Comparison of ENCODE assay signal across 23 cellular contexts in the genomic region with DNA sequence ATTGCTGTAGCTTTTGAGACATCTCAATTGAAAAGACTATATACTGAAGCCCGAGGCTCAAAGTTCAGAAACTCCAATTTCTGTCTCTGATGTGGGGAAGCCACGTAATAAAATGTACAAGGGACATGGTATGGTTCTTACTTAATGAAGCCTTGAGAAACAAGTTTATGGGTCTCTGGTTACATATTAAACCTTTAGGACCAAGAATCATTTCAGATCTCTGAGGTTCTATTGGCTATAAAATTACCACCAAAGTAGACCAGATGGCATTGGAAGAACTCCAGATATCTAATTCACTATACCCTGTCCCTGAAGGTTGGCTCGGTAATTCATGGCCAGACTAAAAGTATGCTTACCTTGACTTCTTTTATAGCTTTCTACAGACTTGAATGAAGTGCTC. TPM values are rescaled to one million over a fixed set of nuclear protein-coding genes. Genes with fewer than 3 reads are reported as not detected.
DNase-seq lines count a peak whose midpoint lies in the region; ATAC-seq, FAIRE-seq and TF ChIP-seq lines count a peak whose summit lies in the region.
"Had no signal": no experiment of that assay in that cellular context is flagged by ENCODE, and none has a peak within 500 bp of the region (broad histone marks: within the 10 kb centered on the region; RNA-seq: fewer than 3 reads in every experiment).

No MANE protein-coding gene starts in this region.

- no peak overlapping the region for H3K4me3 ChIP-seq in astrocyte (ENCODE audit: insufficient read depth, low read depth, low read length)
- H3K4me3 ChIP-seq in mucosa of descending colon: no peak overlapping the region
- H3K4me3 ChIP-seq in left ventricle myocardium inferior: no peak overlapping the region
- no peak overlapping the region for H3K4me3 ChIP-seq in lower lobe of right lung
- H3K4me3 ChIP-seq in mesenchymal stem cell (ENCODE audit: insufficient read depth in 1 of 2, low read depth in 1 of 2, low read length in 2 of 2): no peak overlapping the region
- H3K4me3 ChIP-seq: MG63 had no signal

- ATAC-seq in activated naive CD8-positive, alpha-beta T cell treated with anti-CD3 and anti-CD28 coated beads, Interleukin-2, amount 50 U/mL, for 24 hours: no peak
- ATAC-seq in mucosa of descending colon (peak; percentile 93), lower lobe of right lung (no peak)

- H3K4me2 ChIP-seq in astrocyte (ENCODE audit: low read length) (no peak overlapping the region), mesenchymal stem cell (ENCODE audit: low read length, poor library complexity, severe bottlenecking) (no peak overlapping the region)
- H3K4me2 ChIP-seq: KMS-11 had no signal

- H2AFZ ChIP-seq in astrocyte (ENCODE audit: low read depth, low read length) (no peak overlapping the region), mesenchymal stem cell (ENCODE audit: low read depth, low read length) (no peak overlapping the region)

- no peak overlapping the region for H3K23ac ChIP-seq in mesenchymal stem cell (ENCODE audit: low read length in 2 of 2)

- H3K14ac ChIP-seq in mesenchymal stem cell (ENCODE audit: low read length in 2 of 2): no peak overlapping the region

- H3K9ac ChIP-seq in astrocyte (ENCODE audit: low read length) (no peak overlapping the region), mesenchymal stem cell (ENCODE audit: low read length) (no peak overlapping the region)
- H3K9ac ChIP-seq: KMS-11 had no signal

- peak overlapping the region; percentile 75 for H3K27ac Mint-ChIP-seq in activated naive CD8-positive, alpha-beta T cell
- no peak overlapping the region for H3K27ac Mint-ChIP-seq in activated naive CD8-positive, alpha-beta T cell treated with anti-CD3 and anti-CD28 coated beads, Interleukin-2, amount 50 U/mL, for 24 hours
- no peak overlapping the region for H3K27ac Mint-ChIP-seq in astrocyte (ENCODE audit: unreplicated experiment)
- H3K27ac Mint-ChIP-seq: CD14-positive monocyte had no signal

- no peak overlapping the region for H3K27ac ChIP-seq in astrocyte (ENCODE audit: low read depth, low read length)
- no peak overlapping the region for H3K27ac ChIP-seq in left ventricle myocardium inferior (replicated peaks)
- no peak overlapping the region for H3K27ac ChIP-seq in lower lobe of right lung
- H3K27ac ChIP-seq in mesenchymal stem cell (ENCODE audit: low read length, poor library complexity, severe bottlenecking): no peak overlapping the region
- H3K27ac ChIP-seq: KMS-11, RWPE1 had no signal

- no peaks in the 10 kb centered on the region for H4K20me1 ChIP-seq in astrocyte (ENCODE audit: insufficient read depth, low read length)

- H3K79me1 ChIP-seq in mesenchymal stem cell (replicated peaks; ENCODE audit: low read length, poor library complexity, severe bottlenecking): peaks cover 12% of the 10 kb centered on the region

- peak; percentile 37 for FAIRE-seq in astrocyte (lab: Jason Lieb, UNC)
- FAIRE-seq: A204.1, H1 had no signal

- no peak overlapping the region for H4K91ac ChIP-seq in mesenchymal stem cell (ENCODE audit: low read length)

- H3K4me1 Mint-ChIP-seq in activated naive CD8-positive, alpha-beta T cell (ENCODE audit: low read depth): peaks cover 57% of the 10 kb centered on the region
- H3K4me1 Mint-ChIP-seq in activated naive CD8-positive, alpha-beta T cell treated with anti-CD3 and anti-CD28 coated beads, Interleukin-2, amount 50 U/mL, for 24 hours: peaks cover 69% of the 10 kb centered on the region
- H3K4me1 Mint-ChIP-seq in astrocyte (ENCODE audit: low read depth, unreplicated experiment): peaks cover 4% of the 10 kb centered on the region

- 81% methylated on average over 3 of the region's 3 CpGs for WGBS in mesenchymal stem cell

- no peak for TF ChIP-seq CTCF in astrocyte (IDR thresholded peaks at IDR 0.05; ENCODE audit: insufficient read depth, low read depth, low read length)
- TF ChIP-seq CTCF in mucosa of descending colon (IDR thresholded peaks at IDR 0.05): no peak
- TF ChIP-seq CTCF in left ventricle myocardium inferior (IDR thresholded peaks at IDR 0.05; ENCODE audit: borderline replicate concordance): no peak
- no peak for TF ChIP-seq CTCF in lower lobe of right lung (IDR thresholded peaks at IDR 0.05)

- no peak overlapping the region for H3K18ac ChIP-seq in mesenchymal stem cell (ENCODE audit: low read depth in 1 of 2, low read length in 2 of 2)

- H3K4ac ChIP-seq in mesenchymal stem cell (ENCODE audit: low read depth in 1 of 2, low read length in 2 of 2): no peak overlapping the region

- H3K27me3 ChIP-seq in astrocyte (ENCODE audit: insufficient read depth, low read length) (no peaks in the 10 kb centered on the region), left ventricle myocardium inferior (ENCODE audit: low read depth) (no peaks in the 10 kb centered on the region), lower lobe of right lung (ENCODE audit: low read depth) (no peaks in the 10 kb centered on the region), mesenchymal stem cell (ENCODE audit: control insufficient read depth in 1 of 2, insufficient read depth in 1 of 2, low read length in 2 of 2) (no peaks in the 10 kb centered on the region)
- H3K27me3 ChIP-seq: MG63 had no signal

- intact Hi-C loops in mucosa of descending colon (cut with DNase I, micrococcal nuclease): no loop called here
- intact Hi-C loops in left ventricle myocardium inferior (cut with micrococcal nuclease): no loop called here
- intact Hi-C loops in lower lobe of right lung (cut with DNase I): no loop called here

- H3K27me3 Mint-ChIP-seq in activated naive CD8-positive, alpha-beta T cell: no peaks in the 10 kb centered on the region
- H3K27me3 Mint-ChIP-seq in activated naive CD8-positive, alpha-beta T cell treated with anti-CD3 and anti-CD28 coated beads, Interleukin-2, amount 50 U/mL, for 24 hours: no peaks in the 10 kb centered on the region
- no peaks in the 10 kb centered on the region for H3K27me3 Mint-ChIP-seq in astrocyte (ENCODE audit: low read depth, unreplicated experiment)

- peaks cover 3% of the 10 kb centered on the region for H3K4me1 ChIP-seq in astrocyte (ENCODE audit: insufficient read depth, low read length)
- H3K4me1 ChIP-seq in mucosa of descending colon (ENCODE audit: low read depth): peaks cover 24% of the 10 kb centered on the region
- H3K4me1 ChIP-seq in left ventricle myocardium inferior: peaks cover 15% of the 10 kb centered on the region
- H3K4me1 ChIP-seq in lower lobe of right lung: peaks cover 7% of the 10 kb centered on the region
- H3K4me1 ChIP-seq in mesenchymal stem cell (ENCODE audit: control insufficient read depth, insufficient read depth, low read depth, low read length): no peaks in the 10 kb centered on the region

- H3K36me3 ChIP-seq in astrocyte (ENCODE audit: insufficient read depth, low read length): peaks cover 3% of the 10 kb centered on the region
- H3K36me3 ChIP-seq in mucosa of descending colon (ENCODE audit: low read depth): no peaks in the 10 kb centered on the region
- H3K36me3 ChIP-seq in left ventricle myocardium inferior: peaks cover 13% of the 10 kb centered on the region
- H3K36me3 ChIP-seq in lower lobe of right lung: peaks cover 21% of the 10 kb centered on the region
- H3K36me3 ChIP-seq in mesenchymal stem cell (ENCODE audit: control insufficient read depth in 1 of 2, insufficient read depth in 2 of 2, low read depth in 1 of 2, low read length in 2 of 2): peaks cover 0 to 63% of the 10 kb centered on the region in 2 experiments

- H2BK5ac ChIP-seq in mesenchymal stem cell (ENCODE audit: low read depth, low read length, poor library complexity, severe bottlenecking): no peak overlapping the region

- no peak for DNase-seq in activated naive CD8-positive, alpha-beta T cell treated with anti-CD3 and anti-CD28 coated beads, Interleukin-2, amount 50 U/mL, for 24 hours
- DNase-seq in astrocyte (ENCODE audit: low read depth) (no peak), mucosa of descending colon (peak in 1 of 3 donors; percentile 70), left ventricle myocardium inferior (no peak), lower lobe of right lung (no peak), mesenchymal stem cell (no peak)
- DNase-seq in activated CD4-positive, alpha-beta T cell treated with anti-CD3 and anti-CD28 coated beads for 1 hour: no peak
- DNase-seq: Caco-2, DMS79 treated with DMSO at 0.1 percent for 48 hours, GF-D8, MG63, NCI-H1092 treated with DMSO at 0.1 percent for 48 hours, NCI-H1694, NCI-H2107, NCI-H345, NCI-H526 treated with DMSO at 0.1 percent for 48 hours, OCI-M1 had no signal

- no peak overlapping the region for H2BK15ac ChIP-seq in mesenchymal stem cell (ENCODE audit: low read depth, poor library complexity, severe bottlenecking)

- no peaks in the 10 kb centered on the region for H3K9me3 Mint-ChIP-seq in activated naive CD8-positive, alpha-beta T cell (ENCODE audit: low read depth)
- H3K9me3 Mint-ChIP-seq in activated naive CD8-positive, alpha-beta T cell treated with anti-CD3 and anti-CD28 coated beads, Interleukin-2, amount 50 U/mL, for 24 hours: no peaks in the 10 kb centered on the region
- no peaks in the 10 kb centered on the region for H3K9me3 Mint-ChIP-seq in astrocyte (ENCODE audit: unreplicated experiment)

- no peak overlapping the region for H4K8ac ChIP-seq in mesenchymal stem cell (ENCODE audit: low read length)

- no peak overlapping the region for H3K4me3 Mint-ChIP-seq in activated naive CD8-positive, alpha-beta T cell
- no peak overlapping the region for H3K4me3 Mint-ChIP-seq in activated naive CD8-positive, alpha-beta T cell treated with anti-CD3 and anti-CD28 coated beads, Interleukin-2, amount 50 U/mL, for 24 hours
- no peak overlapping the region for H3K4me3 Mint-ChIP-seq in astrocyte (ENCODE audit: unreplicated experiment)
- H3K4me3 Mint-ChIP-seq: CD14-positive monocyte had no signal

- H3K9me3 ChIP-seq in astrocyte (ENCODE audit: insufficient read depth, low read depth, low read length) (no peaks in the 10 kb centered on the region), mucosa of descending colon (no peaks in the 10 kb centered on the region), left ventricle myocardium inferior (replicated peaks) (no peaks in the 10 kb centered on the region), lower lobe of right lung (no peaks in the 10 kb centered on the region), mesenchymal stem cell (ENCODE audit: control insufficient read depth, low read length) (no peaks in the 10 kb centered on the region)
- H3K9me3 ChIP-seq: Caco-2, MG63 had no signal

- no peak overlapping the region for H2BK120ac ChIP-seq in mesenchymal stem cell (ENCODE audit: low read depth, low read length)

- no peaks in the 10 kb centered on the region for H3K79me2 ChIP-seq in astrocyte (ENCODE audit: insufficient read depth, low read length)

- H2BK12ac ChIP-seq in mesenchymal stem cell (ENCODE audit: low read length in 2 of 2): no peak overlapping the region

- peaks cover 29% of the 10 kb centered on the region for H3K36me3 Mint-ChIP-seq in activated naive CD8-positive, alpha-beta T cell
- H3K36me3 Mint-ChIP-seq in activated naive CD8-positive, alpha-beta T cell treated with anti-CD3 and anti-CD28 coated beads, Interleukin-2, amount 50 U/mL, for 24 hours (ENCODE audit: low read depth): peaks cover 57% of the 10 kb centered on the region
- no peaks in the 10 kb centered on the region for H3K36me3 Mint-ChIP-seq in astrocyte (ENCODE audit: low read depth, unreplicated experiment)

- no peak overlapping the region for H2AK5ac ChIP-seq in mesenchymal stem cell (ENCODE audit: low read length, severe bottlenecking)

RNA-seq across cellular contexts. Expression of a gene that starts 23.7 kb away (rescaled TPM):
- total RNA-seq in astrocyte (1.4 and 1.5 TPM in 2 replicates), mucosa of descending colon (10 to 100 TPM; 19.2 to 44.2 (median 20.0) TPM), left ventricle myocardium inferior (2.5 TPM), lower lobe of right lung (7.1 TPM)
- 8.3 TPM for polyA plus RNA-seq in mesenchymal stem cell (2013, experiment 1 of 2)
- polyA plus RNA-seq in mesenchymal stem cell (2013, experiment 2 of 2): 9.1 TPM

RNA-seq across cellular contexts. Expression of a gene that starts 48.9 kb away (rescaled TPM):
- total RNA-seq in astrocyte (320 and 345 TPM in 2 replicates), mucosa of descending colon (100 to 1,000 TPM in 2 of 3 donors, 10 to 100 TPM in 1; 80.6 to 920 (median 253) TPM), left ventricle myocardium inferior (89.4 TPM), lower lobe of right lung (204 TPM)
- 390 TPM for polyA plus RNA-seq in mesenchymal stem cell (2013, experiment 1 of 2)
- polyA plus RNA-seq in mesenchymal stem cell (2013, experiment 2 of 2): 385 TPM
- total RNA-seq: Caco-2 had no signal

RNA-seq across cellular contexts. Expression of a gene that starts 52.1 kb away (rescaled TPM):
- total RNA-seq in astrocyte (not detected in 2 replicates), mucosa of descending colon (10 to 100 TPM in 2 of 3 donors, 1 to 10 TPM in 1; 9.0 to 30.6 (median 18.9) TPM), left ventricle myocardium inferior (not detected), lower lobe of right lung (0.71 TPM)
- not detected for polyA plus RNA-seq in mesenchymal stem cell (2013, experiment 1 of 2)
- 0.04 TPM for polyA plus RNA-seq in mesenchymal stem cell (2013, experiment 2 of 2)
- total RNA-seq: Caco-2, H1 had no signal
